ENCODE assay signal across 1 cellular context in the genomic region with DNA sequence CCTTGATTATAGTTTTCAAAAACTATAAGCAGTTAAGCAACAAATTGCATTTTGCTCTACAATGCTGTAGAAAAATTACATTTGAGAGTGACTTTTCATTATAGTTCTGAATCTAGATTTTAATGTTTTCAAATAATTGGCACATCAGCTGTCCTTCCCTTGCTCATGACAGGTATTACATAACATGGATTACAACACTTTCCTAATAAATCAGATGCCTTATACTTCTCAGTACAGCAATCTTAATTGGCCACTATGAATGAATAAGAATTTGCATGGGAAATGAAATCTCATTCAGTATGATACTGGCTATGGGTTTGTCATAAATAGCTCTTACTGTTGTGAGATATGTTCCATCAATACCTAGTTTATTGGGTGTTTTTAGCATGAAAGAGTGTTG.
TF ChIP-seq lines count a peak whose summit lies in the region.

No MANE protein-coding gene starts in this region.

TF ChIP-seq in GM12878, 131 proteins besides CTCF, POLR2A, EP300 and RAD21:
- TF ChIP-seq, protein P1, sequence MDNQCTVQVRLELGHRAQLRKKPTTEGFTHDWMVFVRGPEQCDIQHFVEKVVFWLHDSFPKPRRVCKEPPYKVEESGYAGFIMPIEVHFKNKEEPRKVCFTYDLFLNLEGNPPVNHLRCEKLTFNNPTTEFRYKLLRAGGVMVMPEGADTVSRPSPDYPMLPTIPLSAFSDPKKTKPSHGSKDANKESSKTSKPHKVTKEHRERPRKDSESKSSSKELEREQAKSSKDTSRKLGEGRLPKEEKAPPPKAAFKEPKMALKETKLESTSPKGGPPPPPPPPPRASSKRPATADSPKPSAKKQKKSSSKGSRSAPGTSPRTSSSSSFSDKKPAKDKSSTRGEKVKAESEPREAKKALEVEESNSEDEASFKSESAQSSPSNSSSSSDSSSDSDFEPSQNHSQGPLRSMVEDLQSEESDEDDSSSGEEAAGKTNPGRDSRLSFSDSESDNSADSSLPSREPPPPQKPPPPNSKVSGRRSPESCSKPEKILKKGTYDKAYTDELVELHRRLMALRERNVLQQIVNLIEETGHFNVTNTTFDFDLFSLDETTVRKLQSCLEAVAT (IDR thresholded peaks at IDR 0.05): no peak
